Comparison of ENCODE assay signal across 15 cellular contexts in the genomic region with DNA sequence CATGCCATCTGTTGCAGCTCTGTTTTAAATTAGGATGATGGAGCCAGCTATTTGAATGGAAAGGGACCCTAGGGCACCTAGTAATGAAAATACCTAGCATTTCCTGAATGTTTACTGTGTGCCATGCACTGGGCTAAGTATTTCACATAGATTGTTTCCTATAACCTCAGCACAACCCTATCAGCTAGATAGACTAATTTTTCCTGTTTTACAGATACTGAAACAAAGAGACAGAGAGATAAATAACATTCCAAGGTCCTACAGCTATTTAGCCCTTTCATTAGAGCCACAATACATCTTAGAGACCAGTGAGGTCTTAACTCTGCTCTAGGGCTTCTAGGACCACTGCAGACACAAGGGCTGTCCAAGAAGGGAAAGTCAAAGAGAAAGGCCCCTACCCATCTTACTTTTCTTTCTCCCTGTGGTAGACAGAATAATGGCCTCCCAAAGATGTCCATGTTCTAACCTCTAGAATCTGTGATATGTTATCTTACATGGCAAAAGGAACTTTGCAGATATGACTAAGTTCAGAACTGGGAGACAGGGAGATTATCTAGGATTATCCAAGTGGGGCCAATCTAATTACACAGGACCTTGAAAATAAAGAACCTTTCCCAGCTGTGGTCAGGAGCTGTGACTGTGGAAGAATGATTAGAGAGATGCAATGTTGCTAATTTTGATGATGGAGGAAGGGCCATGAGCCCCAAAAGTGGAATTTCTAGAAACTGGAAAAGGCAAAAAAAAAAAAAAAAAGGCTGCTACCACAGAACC.
"Had no signal": no experiment of that assay in that cellular context is flagged by ENCODE, and none has a peak within 500 bp of the region (broad histone marks: within the 10 kb centered on the region; RNA-seq: fewer than 3 reads in every experiment).

No MANE protein-coding gene starts in this region.

- H3K27ac Mint-ChIP-seq: activated CD8-positive, alpha-beta T cell treated with anti-CD3 and anti-CD28 coated beads for 36 hours; activated T-cell treated with anti-CD3 and anti-CD28 coated beads, Interleukin-2, amount 50 U/mL, for 72 hours had no signal

- H3K9me3 Mint-ChIP-seq: activated CD8-positive, alpha-beta T cell treated with anti-CD3 and anti-CD28 coated beads for 36 hours; activated T-cell treated with anti-CD3 and anti-CD28 coated beads, Interleukin-2, amount 50 U/mL, for 72 hours had no signal

- H3K27ac ChIP-seq: ascending aorta, esophagus muscularis mucosa, pancreas, upper lobe of left lung had no signal

- H3K27me3 ChIP-seq: ascending aorta, esophagus muscularis mucosa, pancreas, upper lobe of left lung had no signal

- H3K4me3 ChIP-seq: ascending aorta, esophagus muscularis mucosa, pancreas, upper lobe of left lung had no signal

- DNase-seq: activated CD8-positive, alpha-beta memory T cell treated with anti-CD3 and anti-CD28 coated beads, Interleukin-2, amount 50 U/mL, for 4 hours; activated CD8-positive, alpha-beta T cell treated with anti-CD3 and anti-CD28 coated beads for 36 hours; activated naive CD4-positive, alpha-beta T cell; activated T-cell treated with anti-CD3 and anti-CD28 coated beads, Interleukin-2, amount 50 U/mL, for 72 hours; glutamatergic neuron; mammary epithelial cell; pancreas; stimulated activated CD4-positive, alpha-beta T cell treated with anti-CD3 and anti-CD28 coated beads, Interleukin-2, amount 100 ng/mL, for 48 hours; stimulated activated naive CD4-positive, alpha-beta T cell treated with Interleukin-2 at 50 U/mL for 16 hours; upper lobe of left lung had no signal

- H3K36me3 ChIP-seq: ascending aorta, esophagus muscularis mucosa, pancreas, upper lobe of left lung had no signal

- H3K4me3 Mint-ChIP-seq: activated CD8-positive, alpha-beta T cell treated with anti-CD3 and anti-CD28 coated beads for 36 hours; activated T-cell treated with anti-CD3 and anti-CD28 coated beads, Interleukin-2, amount 50 U/mL, for 72 hours; neural crest cell had no signal

- ATAC-seq: activated CD8-positive, alpha-beta T cell treated with anti-CD3 and anti-CD28 coated beads for 36 hours; activated T-cell treated with anti-CD3 and anti-CD28 coated beads, Interleukin-2, amount 50 U/mL, for 72 hours; pancreas; sciatic nerve had no signal

- H3K9me3 ChIP-seq: ascending aorta, esophagus muscularis mucosa, pancreas, upper lobe of left lung had no signal

- FAIRE-seq: islet of Langerhans, pancreas had no signal
